ENCODE assay signal across 1 cellular context in genomic region chr2:9560628-9561027, GRCh38.
A peak's percentile ranks its signal among the peaks of the same experiment; 100 is the strongest.
TF ChIP-seq lines count a peak whose summit lies in the region.

No MANE protein-coding gene starts in this region.

TF ChIP-seq in GM12878, 131 proteins besides CTCF, POLR2A, EP300 and RAD21:
- TF ChIP-seq PRDM15 (CRISPR knock-in tag; IDR thresholded peaks at IDR 0.05), result no peak
- peak; percentile 30 for TF ChIP-seq PBX3 (IDR thresholded peaks at IDR 0.05; ENCODE audit: insufficient replicate concordance, low read depth, low read length)
- TF ChIP-seq NFIC (IDR thresholded peaks at IDR 0.05; ENCODE audit: low read depth, low read length), result no peak
- no peak for TF ChIP-seq ZBED1 (IDR thresholded peaks at IDR 0.05; ENCODE audit: borderline replicate concordance)
- no peak for TF ChIP-seq HSF1 (IDR thresholded peaks at IDR 0.05; ENCODE audit: low read depth, low read length)
- TF ChIP-seq ETV6 (conservative IDR thresholded peaks at IDR 0.05 in 1 of 2, IDR thresholded peaks at IDR 0.05 in 1 of 2; ENCODE audit: borderline replicate concordance in 1 of 2, low read depth in 1 of 2), result no peak
TF ChIP-seq in GM12878: peak in this region for 1.
